ENCODE assay signal across 9 cellular contexts in genomic region chr10:36534471-36535002, GRCh38.
DNase-seq lines count a peak whose midpoint lies in the region; ATAC-seq, FAIRE-seq and TF ChIP-seq lines count a peak whose summit lies in the region.
"Had no signal": no experiment of that assay in that cellular context is flagged by ENCODE, and none has a peak within 500 bp of the region (broad histone marks: within the 10 kb centered on the region; RNA-seq: fewer than 3 reads in every experiment).

No MANE protein-coding gene starts in this region.

- peak overlapping the region; percentile 45 for H3K4me2 ChIP-seq in keratinocyte (ENCODE audit: control insufficient read depth, extremely low read depth, insufficient read depth, low read depth, low read length)

- H3K4me3 ChIP-seq in keratinocyte (ENCODE audit: control insufficient read depth in 2 of 3, extremely low read depth in 1 of 3, insufficient read depth in 2 of 3, low read depth in 1 of 3, low read length in 3 of 3), result no peak overlapping the region

- ATAC-seq in GM18907 (IDR thresholded peaks at IDR 0.05; ENCODE audit: unreplicated experiment) (peak; percentile 100), HG03045 (IDR thresholded peaks at IDR 0.05; ENCODE audit: unreplicated experiment) (peak; percentile 75)

- peak overlapping the region; percentile 51 for H2AFZ ChIP-seq in keratinocyte (ENCODE audit: control insufficient read depth, low read length)

- H3K79me2 ChIP-seq in keratinocyte (ENCODE audit: control insufficient read depth, insufficient read depth, low read length), result no peaks in the 10 kb centered on the region

- no peak for TF ChIP-seq CTCF in keratinocyte (optimal IDR thresholded peaks at IDR 0.05 in 1 of 3, IDR thresholded peaks at IDR 0.05 in 1 of 3, conservative IDR thresholded peaks at IDR 0.05 in 1 of 3; ENCODE audit: extremely low read depth in 1 of 3, insufficient read depth in 2 of 3, low read length in 3 of 3)

- H3K4me1 ChIP-seq in keratinocyte (ENCODE audit: control insufficient read depth, extremely low read depth, insufficient read depth, low read length), result peaks cover 35% of the 10 kb centered on the region

- dilution Hi-C loops in keratinocyte (cut with MboI; ENCODE audit: extremely low pct_ligation_motif_present, low sequenced_read_pairs), result no loop called here

- peak overlapping the region; percentile 52 for H3K27ac ChIP-seq in keratinocyte (ENCODE audit: control insufficient read depth, insufficient read depth, low read length)
- H3K27ac ChIP-seq: neutrophil had no signal

- no peaks in the 10 kb centered on the region for H3K9me1 ChIP-seq in keratinocyte (ENCODE audit: control insufficient read depth, extremely low read depth, insufficient read depth, low read length)

- no peak overlapping the region for H3K9ac ChIP-seq in keratinocyte (ENCODE audit: control insufficient read depth, extremely low read depth, insufficient read depth, low read length)

- no peaks in the 10 kb centered on the region for H3K36me3 ChIP-seq in keratinocyte (ENCODE audit: control insufficient read depth in 2 of 2, extremely low read depth in 1 of 2, insufficient read depth in 2 of 2, low read length in 2 of 2)
- H3K36me3 ChIP-seq: neutrophil had no signal

- FAIRE-seq in keratinocyte (lab: Jason Lieb, UNC), result peak; percentile 100

- in situ Hi-C loops in ACHN (cut with HindIII; ENCODE audit: low pct_ligation_motif_present, low pct_unique_long_range_greater_than_20kb, low sequenced_read_pairs), result no loop called here

- no peaks in the 10 kb centered on the region for H4K20me1 ChIP-seq in keratinocyte (ENCODE audit: control insufficient read depth, extremely low read depth, insufficient read depth, low read length)

- peak; percentile 91 for DNase-seq in RKO (ENCODE audit: low spot score)
- peak; percentile 95 for DNase-seq in keratinocyte (ENCODE audit: low read depth, low spot score)
- DNase-seq in ACHN, result no peak
- DNase-seq in NCI-H146 (lab: John Stamatoyannopoulos, UW), result no peak
- DNase-seq in stimulated activated CD4-positive, alpha-beta T cell treated with anti-CD3 and anti-CD28 coated beads, Interleukin-4, amount 100 ng/mL, for 1 hour, result no peak
- no peak for DNase-seq in NCI-H526 treated with DMSO at 0.1 percent for 48 hours (lab: John Stamatoyannopoulos, UW)

- H3K9me3 ChIP-seq in keratinocyte (ENCODE audit: control insufficient read depth, low read depth, low read length), result peaks cover 2% of the 10 kb centered on the region
- H3K9me3 ChIP-seq: neutrophil had no signal

- no peaks in the 10 kb centered on the region for H3K27me3 ChIP-seq in keratinocyte (ENCODE audit: control insufficient read depth, extremely low read depth, insufficient read depth, low read length)
- H3K27me3 ChIP-seq: neutrophil had no signal

Comparison
In these comparisons a context has a peak if more than half of its experiments do, and no peak if none do; other contexts are left out.
1. DNase-seq: peak in RKO (single experiment) and keratinocyte (single experiment); none in ACHN (single experiment), NCI-H146 (single experiment), stimulated activated CD4-positive, alpha-beta T cell treated with anti-CD3 and anti-CD28 coated beads, Interleukin-4, amount 100 ng/mL, for 1 hour (single experiment) and NCI-H526 treated with DMSO at 0.1 percent for 48 hours (single experiment).